In the genomic region with DNA sequence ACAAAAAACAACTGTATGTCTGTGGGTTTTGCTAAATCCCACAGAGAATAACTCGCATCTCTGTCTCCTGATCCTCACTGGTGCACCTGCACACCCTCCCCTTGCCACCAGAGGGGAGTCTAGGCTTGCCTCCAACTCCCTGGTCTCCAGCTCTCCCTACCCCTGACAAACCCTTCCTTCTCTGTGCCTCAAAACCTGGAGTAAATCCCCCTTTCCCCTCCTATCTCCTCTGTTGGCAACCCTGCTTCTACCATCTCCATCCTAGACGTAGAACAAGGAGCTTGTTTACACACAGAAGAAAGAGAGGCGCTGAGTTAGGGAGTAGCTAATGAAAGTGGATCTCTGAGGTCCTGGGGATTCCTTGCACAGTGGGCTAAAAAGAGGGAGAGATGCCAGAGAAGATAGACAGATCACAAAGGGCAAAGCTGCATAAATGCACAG, we compare ENCODE assay signal across 1 cellular context.
A peak's percentile ranks its signal among the peaks of the same experiment; 100 is the strongest.
TF ChIP-seq lines count a peak whose summit lies in the region.

No MANE protein-coding gene starts in this region.

TF ChIP-seq in HepG2, 621 proteins besides CTCF, POLR2A, EP300 and RAD21 (continues in another document):
- TF ChIP-seq ZMYM4 (CRISPR knock-in tag; IDR thresholded peaks at IDR 0.05), result no peak
- TF ChIP-seq, protein P1, sequence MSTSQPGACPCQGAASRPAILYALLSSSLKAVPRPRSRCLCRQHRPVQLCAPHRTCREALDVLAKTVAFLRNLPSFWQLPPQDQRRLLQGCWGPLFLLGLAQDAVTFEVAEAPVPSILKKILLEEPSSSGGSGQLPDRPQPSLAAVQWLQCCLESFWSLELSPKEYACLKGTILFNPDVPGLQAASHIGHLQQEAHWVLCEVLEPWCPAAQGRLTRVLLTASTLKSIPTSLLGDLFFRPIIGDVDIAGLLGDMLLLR (CRISPR knock-in tag; IDR thresholded peaks at IDR 0.05), result no peak
- TF ChIP-seq ZNF841 (CRISPR knock-in tag; IDR thresholded peaks at IDR 0.05; ENCODE audit: borderline replicate concordance), result no peak
- TF ChIP-seq HES4 (CRISPR knock-in tag; IDR thresholded peaks at IDR 0.05; ENCODE audit: borderline replicate concordance), result no peak
- TF ChIP-seq MTF1 (CRISPR knock-in tag; IDR thresholded peaks at IDR 0.05), result no peak
- TF ChIP-seq, protein P2, sequence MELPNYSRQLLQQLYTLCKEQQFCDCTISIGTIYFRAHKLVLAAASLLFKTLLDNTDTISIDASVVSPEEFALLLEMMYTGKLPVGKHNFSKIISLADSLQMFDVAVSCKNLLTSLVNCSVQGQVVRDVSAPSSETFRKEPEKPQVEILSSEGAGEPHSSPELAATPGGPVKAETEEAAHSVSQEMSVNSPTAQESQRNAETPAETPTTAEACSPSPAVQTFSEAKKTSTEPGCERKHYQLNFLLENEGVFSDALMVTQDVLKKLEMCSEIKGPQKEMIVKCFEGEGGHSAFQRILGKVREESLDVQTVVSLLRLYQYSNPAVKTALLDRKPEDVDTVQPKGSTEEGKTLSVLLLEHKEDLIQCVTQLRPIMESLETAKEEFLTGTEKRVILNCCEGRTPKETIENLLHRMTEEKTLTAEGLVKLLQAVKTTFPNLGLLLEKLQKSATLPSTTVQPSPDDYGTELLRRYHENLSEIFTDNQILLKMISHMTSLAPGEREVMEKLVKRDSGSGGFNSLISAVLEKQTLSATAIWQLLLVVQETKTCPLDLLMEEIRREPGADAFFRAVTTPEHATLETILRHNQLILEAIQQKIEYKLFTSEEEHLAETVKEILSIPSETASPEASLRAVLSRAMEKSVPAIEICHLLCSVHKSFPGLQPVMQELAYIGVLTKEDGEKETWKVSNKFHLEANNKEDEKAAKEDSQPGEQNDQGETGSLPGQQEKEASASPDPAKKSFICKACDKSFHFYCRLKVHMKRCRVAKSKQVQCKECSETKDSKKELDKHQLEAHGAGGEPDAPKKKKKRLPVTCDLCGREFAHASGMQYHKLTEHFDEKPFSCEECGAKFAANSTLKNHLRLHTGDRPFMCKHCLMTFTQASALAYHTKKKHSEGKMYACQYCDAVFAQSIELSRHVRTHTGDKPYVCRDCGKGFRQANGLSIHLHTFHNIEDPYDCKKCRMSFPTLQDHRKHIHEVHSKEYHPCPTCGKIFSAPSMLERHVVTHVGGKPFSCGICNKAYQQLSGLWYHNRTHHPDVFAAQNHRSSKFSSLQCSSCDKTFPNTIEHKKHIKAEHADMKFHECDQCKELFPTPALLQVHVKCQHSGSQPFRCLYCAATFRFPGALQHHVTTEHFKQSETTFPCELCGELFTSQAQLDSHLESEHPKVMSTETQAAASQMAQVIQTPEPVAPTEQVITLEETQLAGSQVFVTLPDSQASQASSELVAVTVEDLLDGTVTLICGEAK (IDR thresholded peaks at IDR 0.05), result no peak
- TF ChIP-seq, protein P2 (CRISPR knock-in tag; IDR thresholded peaks at IDR 0.05), result no peak
- TF ChIP-seq IRF2 (CRISPR knock-in tag; IDR thresholded peaks at IDR 0.05), result 0 out of 2 replicates have a peak, but pooled peaks have one; percentile 34
- TF ChIP-seq, protein P3, sequence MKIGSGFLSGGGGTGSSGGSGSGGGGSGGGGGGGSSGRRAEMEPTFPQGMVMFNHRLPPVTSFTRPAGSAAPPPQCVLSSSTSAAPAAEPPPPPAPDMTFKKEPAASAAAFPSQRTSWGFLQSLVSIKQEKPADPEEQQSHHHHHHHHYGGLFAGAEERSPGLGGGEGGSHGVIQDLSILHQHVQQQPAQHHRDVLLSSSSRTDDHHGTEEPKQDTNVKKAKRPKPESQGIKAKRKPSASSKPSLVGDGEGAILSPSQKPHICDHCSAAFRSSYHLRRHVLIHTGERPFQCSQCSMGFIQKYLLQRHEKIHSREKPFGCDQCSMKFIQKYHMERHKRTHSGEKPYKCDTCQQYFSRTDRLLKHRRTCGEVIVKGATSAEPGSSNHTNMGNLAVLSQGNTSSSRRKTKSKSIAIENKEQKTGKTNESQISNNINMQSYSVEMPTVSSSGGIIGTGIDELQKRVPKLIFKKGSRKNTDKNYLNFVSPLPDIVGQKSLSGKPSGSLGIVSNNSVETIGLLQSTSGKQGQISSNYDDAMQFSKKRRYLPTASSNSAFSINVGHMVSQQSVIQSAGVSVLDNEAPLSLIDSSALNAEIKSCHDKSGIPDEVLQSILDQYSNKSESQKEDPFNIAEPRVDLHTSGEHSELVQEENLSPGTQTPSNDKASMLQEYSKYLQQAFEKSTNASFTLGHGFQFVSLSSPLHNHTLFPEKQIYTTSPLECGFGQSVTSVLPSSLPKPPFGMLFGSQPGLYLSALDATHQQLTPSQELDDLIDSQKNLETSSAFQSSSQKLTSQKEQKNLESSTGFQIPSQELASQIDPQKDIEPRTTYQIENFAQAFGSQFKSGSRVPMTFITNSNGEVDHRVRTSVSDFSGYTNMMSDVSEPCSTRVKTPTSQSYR (CRISPR knock-in tag; IDR thresholded peaks at IDR 0.05; ENCODE audit: borderline replicate concordance), result no peak
- TF ChIP-seq ZNF781 (CRISPR knock-in tag; IDR thresholded peaks at IDR 0.05; ENCODE audit: borderline replicate concordance, not compliant biosample characterization), result no peak
- TF ChIP-seq JUND (CRISPR knock-in tag; IDR thresholded peaks at IDR 0.05), result no peak
- TF ChIP-seq ZKSCAN5 (CRISPR knock-in tag; IDR thresholded peaks at IDR 0.05), result no peak
- TF ChIP-seq NR2F2 (IDR thresholded peaks at IDR 0.05; ENCODE audit: borderline replicate concordance, low read depth), result no peak
- no peak for TF ChIP-seq ZNF713 (CRISPR knock-in tag; IDR thresholded peaks at IDR 0.05)
- TF ChIP-seq HNRNPH1 (optimal IDR thresholded peaks at IDR 0.05; ENCODE audit: low read depth, low read length), result no peak
- TF ChIP-seq, protein P4, sequence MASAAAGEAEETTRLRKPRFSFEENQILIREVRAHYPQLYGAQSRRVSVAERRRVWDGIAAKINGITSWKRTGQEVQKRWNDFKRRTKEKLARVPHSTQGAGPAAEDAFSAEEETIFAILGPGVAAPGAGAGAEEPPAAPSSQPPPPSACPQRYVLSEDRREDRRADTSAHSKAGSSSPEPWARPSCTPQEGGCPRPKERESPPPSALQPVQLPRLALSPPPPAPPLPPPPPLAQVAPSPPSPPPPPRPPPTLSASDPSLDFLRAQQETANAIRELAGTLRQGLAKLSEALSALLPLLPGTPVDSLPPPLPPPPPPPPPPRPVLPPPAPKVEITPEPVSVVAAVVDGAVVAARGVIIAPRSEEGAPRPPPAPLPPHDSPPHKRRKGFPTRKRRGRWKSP (CRISPR knock-in tag; IDR thresholded peaks at IDR 0.05), result no peak
- TF ChIP-seq, protein P5, sequence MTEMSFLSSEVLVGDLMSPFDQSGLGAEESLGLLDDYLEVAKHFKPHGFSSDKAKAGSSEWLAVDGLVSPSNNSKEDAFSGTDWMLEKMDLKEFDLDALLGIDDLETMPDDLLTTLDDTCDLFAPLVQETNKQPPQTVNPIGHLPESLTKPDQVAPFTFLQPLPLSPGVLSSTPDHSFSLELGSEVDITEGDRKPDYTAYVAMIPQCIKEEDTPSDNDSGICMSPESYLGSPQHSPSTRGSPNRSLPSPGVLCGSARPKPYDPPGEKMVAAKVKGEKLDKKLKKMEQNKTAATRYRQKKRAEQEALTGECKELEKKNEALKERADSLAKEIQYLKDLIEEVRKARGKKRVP (CRISPR knock-in tag; IDR thresholded peaks at IDR 0.05), result no peak
- TF ChIP-seq ZNF17 (CRISPR knock-in tag; IDR thresholded peaks at IDR 0.05), result no peak
- TF ChIP-seq, protein P6, sequence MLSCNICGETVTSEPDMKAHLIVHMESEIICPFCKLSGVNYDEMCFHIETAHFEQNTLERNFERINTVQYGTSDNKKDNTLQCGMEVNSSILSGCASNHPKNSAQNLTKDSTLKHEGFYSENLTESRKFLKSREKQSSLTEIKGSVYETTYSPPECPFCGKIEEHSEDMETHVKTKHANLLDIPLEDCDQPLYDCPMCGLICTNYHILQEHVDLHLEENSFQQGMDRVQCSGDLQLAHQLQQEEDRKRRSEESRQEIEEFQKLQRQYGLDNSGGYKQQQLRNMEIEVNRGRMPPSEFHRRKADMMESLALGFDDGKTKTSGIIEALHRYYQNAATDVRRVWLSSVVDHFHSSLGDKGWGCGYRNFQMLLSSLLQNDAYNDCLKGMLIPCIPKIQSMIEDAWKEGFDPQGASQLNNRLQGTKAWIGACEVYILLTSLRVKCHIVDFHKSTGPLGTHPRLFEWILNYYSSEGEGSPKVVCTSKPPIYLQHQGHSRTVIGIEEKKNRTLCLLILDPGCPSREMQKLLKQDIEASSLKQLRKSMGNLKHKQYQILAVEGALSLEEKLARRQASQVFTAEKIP (CRISPR knock-in tag; IDR thresholded peaks at IDR 0.05; ENCODE audit: borderline replicate concordance), result no peak
- TF ChIP-seq, protein P7, sequence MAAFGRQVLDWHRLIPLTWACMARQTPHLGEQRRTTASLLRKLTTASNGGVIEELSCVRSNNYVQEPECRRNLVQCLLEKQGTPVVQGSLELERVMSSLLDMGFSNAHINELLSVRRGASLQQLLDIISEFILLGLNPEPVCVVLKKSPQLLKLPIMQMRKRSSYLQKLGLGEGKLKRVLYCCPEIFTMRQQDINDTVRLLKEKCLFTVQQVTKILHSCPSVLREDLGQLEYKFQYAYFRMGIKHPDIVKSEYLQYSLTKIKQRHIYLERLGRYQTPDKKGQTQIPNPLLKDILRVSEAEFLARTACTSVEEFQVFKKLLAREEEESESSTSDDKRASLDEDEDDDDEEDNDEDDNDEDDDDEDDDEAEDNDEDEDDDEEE (CRISPR knock-in tag; IDR thresholded peaks at IDR 0.05), result no peak
- peak; percentile 40 for TF ChIP-seq TEAD3 (CRISPR knock-in tag; optimal IDR thresholded peaks at IDR 0.05; ENCODE audit: borderline replicate concordance)
- no peak for TF ChIP-seq ZBTB8A (CRISPR knock-in tag; IDR thresholded peaks at IDR 0.05; ENCODE audit: borderline replicate concordance, low read depth)
- TF ChIP-seq, protein P8, sequence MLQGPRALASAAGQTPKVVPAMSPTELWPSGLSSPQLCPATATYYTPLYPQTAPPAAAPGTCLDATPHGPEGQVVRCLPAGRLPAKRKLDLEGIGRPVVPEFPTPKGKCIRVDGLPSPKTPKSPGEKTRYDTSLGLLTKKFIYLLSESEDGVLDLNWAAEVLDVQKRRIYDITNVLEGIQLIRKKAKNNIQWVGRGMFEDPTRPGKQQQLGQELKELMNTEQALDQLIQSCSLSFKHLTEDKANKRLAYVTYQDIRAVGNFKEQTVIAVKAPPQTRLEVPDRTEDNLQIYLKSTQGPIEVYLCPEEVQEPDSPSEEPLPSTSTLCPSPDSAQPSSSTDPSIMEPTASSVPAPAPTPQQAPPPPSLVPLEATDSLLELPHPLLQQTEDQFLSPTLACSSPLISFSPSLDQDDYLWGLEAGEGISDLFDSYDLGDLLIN (CRISPR knock-in tag; IDR thresholded peaks at IDR 0.05; ENCODE audit: borderline replicate concordance), result no peak
- TF ChIP-seq ZFP36L1 (CRISPR knock-in tag; IDR thresholded peaks at IDR 0.05), result 0 out of 2 replicates have a peak, but pooled peaks have one; percentile 13
- TF ChIP-seq ZNF101 (CRISPR knock-in tag; IDR thresholded peaks at IDR 0.05; ENCODE audit: borderline replicate concordance, low read depth), result no peak
- TF ChIP-seq KAT8 (CRISPR knock-in tag; IDR thresholded peaks at IDR 0.05), result no peak
- TF ChIP-seq NR2F6 (IDR thresholded peaks at IDR 0.05), result no peak
- no peak for TF ChIP-seq NR2F6 (CRISPR knock-in tag; IDR thresholded peaks at IDR 0.05)
- no peak for TF ChIP-seq KLF6 (CRISPR knock-in tag; IDR thresholded peaks at IDR 0.05)
- TF ChIP-seq, protein P9, sequence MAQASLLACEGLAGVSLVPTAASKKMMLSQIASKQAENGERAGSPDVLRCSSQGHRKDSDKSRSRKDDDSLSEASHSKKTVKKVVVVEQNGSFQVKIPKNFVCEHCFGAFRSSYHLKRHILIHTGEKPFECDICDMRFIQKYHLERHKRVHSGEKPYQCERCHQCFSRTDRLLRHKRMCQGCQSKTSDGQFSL (CRISPR knock-in tag; IDR thresholded peaks at IDR 0.05), result no peak
- TF ChIP-seq NONO (IDR thresholded peaks at IDR 0.05), result no peak
- TF ChIP-seq NONO (CRISPR knock-in tag; conservative IDR thresholded peaks at IDR 0.05), result no peak
- TF ChIP-seq, protein P10, sequence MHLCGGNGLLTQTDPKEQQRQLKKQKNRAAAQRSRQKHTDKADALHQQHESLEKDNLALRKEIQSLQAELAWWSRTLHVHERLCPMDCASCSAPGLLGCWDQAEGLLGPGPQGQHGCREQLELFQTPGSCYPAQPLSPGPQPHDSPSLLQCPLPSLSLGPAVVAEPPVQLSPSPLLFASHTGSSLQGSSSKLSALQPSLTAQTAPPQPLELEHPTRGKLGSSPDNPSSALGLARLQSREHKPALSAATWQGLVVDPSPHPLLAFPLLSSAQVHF (CRISPR knock-in tag; IDR thresholded peaks at IDR 0.05), result no peak
- TF ChIP-seq ZNF333 (CRISPR knock-in tag; IDR thresholded peaks at IDR 0.05; ENCODE audit: borderline replicate concordance), result no peak
- TF ChIP-seq, protein P11, sequence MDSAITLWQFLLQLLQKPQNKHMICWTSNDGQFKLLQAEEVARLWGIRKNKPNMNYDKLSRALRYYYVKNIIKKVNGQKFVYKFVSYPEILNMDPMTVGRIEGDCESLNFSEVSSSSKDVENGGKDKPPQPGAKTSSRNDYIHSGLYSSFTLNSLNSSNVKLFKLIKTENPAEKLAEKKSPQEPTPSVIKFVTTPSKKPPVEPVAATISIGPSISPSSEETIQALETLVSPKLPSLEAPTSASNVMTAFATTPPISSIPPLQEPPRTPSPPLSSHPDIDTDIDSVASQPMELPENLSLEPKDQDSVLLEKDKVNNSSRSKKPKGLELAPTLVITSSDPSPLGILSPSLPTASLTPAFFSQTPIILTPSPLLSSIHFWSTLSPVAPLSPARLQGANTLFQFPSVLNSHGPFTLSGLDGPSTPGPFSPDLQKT (CRISPR knock-in tag; IDR thresholded peaks at IDR 0.05; ENCODE audit: borderline replicate concordance), result no peak
- no peak for TF ChIP-seq RXRA (CRISPR knock-in tag; IDR thresholded peaks at IDR 0.05)
- TF ChIP-seq ZC3H13 (CRISPR knock-in tag; IDR thresholded peaks at IDR 0.05), result no peak
